8 cellular contexts compared by ENCODE assay signal in the genomic region with DNA sequence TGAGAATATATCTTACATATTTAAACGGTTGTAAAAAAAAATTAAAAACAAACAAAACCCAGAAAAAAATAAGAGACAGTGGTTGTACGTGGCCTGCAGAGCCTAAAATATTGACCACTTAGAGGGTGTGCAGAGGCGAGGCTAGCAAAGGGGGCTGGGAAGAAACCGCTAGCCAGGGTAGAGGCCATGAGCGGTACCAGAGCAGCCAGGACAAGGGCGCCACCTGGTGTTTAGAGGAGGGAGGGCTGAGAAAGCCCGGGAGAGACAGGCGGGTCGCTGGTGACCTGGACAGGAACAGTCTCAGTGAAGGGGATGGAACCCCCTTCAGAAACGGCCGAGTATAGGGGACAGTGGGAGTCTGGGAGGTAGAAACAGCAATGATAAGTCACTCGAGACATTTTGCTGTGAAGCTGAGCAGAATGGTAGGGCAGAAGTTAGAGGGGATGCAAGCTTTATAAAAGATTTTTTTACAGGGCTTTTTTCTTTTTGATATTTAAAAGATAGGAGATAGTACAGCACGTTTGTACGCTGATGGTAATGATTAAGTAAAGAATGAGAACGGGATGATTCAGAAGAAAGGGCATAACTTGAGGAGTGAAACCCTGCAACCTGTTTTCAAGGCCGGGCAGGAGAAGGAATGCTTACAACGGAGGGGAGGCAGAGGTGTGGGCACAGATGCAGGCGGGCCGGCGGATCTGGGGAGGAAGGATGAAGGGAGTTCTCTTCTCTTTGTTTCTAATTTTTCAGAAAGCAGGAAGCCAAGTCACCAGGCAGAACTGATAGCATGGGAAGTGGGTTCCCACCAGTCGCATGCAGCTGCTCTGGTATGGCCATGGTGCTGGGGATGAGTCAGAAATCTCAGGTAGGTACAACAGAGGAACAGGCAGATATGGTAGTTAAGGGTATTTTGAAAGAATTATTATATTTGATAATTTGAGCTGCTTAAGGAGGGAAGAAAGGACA.
DNase-seq lines count a peak whose midpoint lies in the region; ATAC-seq and TF ChIP-seq lines count a peak whose summit lies in the region.

No MANE protein-coding gene starts in this region.

- H3K9me3 Mint-ChIP-seq in MCF 10A (ENCODE audit: unreplicated experiment) = no peaks in the 10 kb centered on the region

- peaks cover 51% of the 10 kb centered on the region for H3K27me3 Mint-ChIP-seq in MCF 10A (ENCODE audit: insufficient read depth, unreplicated experiment)

- dilution Hi-C loops in mammary epithelial cell (cut with HindIII; ENCODE audit: low sequenced_read_pairs) = no loop called here

- H3K27ac Mint-ChIP-seq in MCF 10A (ENCODE audit: low read depth, unreplicated experiment) = no peak overlapping the region

- DNase-seq in MCF 10A (ENCODE audit: unreplicated experiment) (peak; percentile 71), breast epithelium (ENCODE audit: low spot score in 2 of 2) (no peak), NCI-H146 (lab: John Stamatoyannopoulos, UW) (peak; percentile 59), WERI-Rb-1 (peak; percentile 82), mammary epithelial cell (peak; percentile 39), lower leg skin (ENCODE audit: low spot score in 2 of 2) (peak; percentile 38 to 90)
- peak; percentile 57 for DNase-seq in stimulated activated CD8-positive, alpha-beta memory T cell treated with anti-CD3 and anti-CD28 coated beads, Interleukin-15, amount 100 ng/mL, for 1 hour (ENCODE audit: low read depth)

- H3K4me3 ChIP-seq in breast epithelium = no peak overlapping the region
- no peak overlapping the region for H3K4me3 ChIP-seq in WERI-Rb-1 (ENCODE audit: low read depth, low read length)
- no peak overlapping the region for H3K4me3 ChIP-seq in mammary epithelial cell (replicated peaks in 1 of 3; ENCODE audit: insufficient read depth in 1 of 3, low read depth in 2 of 3, low read length in 3 of 3)
- H3K4me3 ChIP-seq in lower leg skin (ENCODE audit: low read depth, poor library complexity, severe bottlenecking) = no peak overlapping the region

- in situ Hi-C loops in mammary epithelial cell (cut with MboI; ENCODE audit: low sequenced_read_pairs in 2 of 2) = loop anchor here in 1 of 2 donors (10.0 kb wide), 1 partner anchor 79 kb away; the partner anchor contains the start of genes FAM229B and TUBE1

- peaks cover 6% of the 10 kb centered on the region for H3K4me1 Mint-ChIP-seq in MCF 10A (ENCODE audit: insufficient read depth, unreplicated experiment)

- BruUV-seq in MCF 10A (replicated peaks; lab: Mats Ljungman, UMichigan) = no TSS peak
- BruUV-seq in mammary epithelial cell (replicated peaks; lab: Mats Ljungman, UMichigan) = no TSS peak

- peak; percentile 99 for ATAC-seq in HG02763 (IDR thresholded peaks at IDR 0.05; ENCODE audit: unreplicated experiment)

- H3K36me3 ChIP-seq in breast epithelium (no peaks in the 10 kb centered on the region), WERI-Rb-1 (no peaks in the 10 kb centered on the region), mammary epithelial cell (ENCODE audit: insufficient read depth, low read length) (no peaks in the 10 kb centered on the region)

- intact Hi-C loops in MCF 10A (cut with micrococcal nuclease) = loop anchor here (1.0 kb wide), 3 partner anchors 77 to 453 kb away; no protein-coding TSS in a partner anchor
- intact Hi-C loops in breast epithelium (cut with DNase I; ENCODE audit: low total_unique reads) = no loop called here
- intact Hi-C loops in mammary epithelial cell (cut with micrococcal nuclease) = loop anchor here (1.0 kb wide), 1 partner anchor 76 kb away; the partner anchor contains the start of genes FAM229B and TUBE1
- intact Hi-C loops in lower leg skin (cut with DNase I; ENCODE audit: low total_unique reads) = no loop called here

- H3K27ac ChIP-seq in breast epithelium (no peak overlapping the region), WERI-Rb-1 (no peak overlapping the region), mammary epithelial cell (ENCODE audit: insufficient read depth, low read depth, low read length) (no peak overlapping the region)

- CTCF ChIA-PET in MCF 10A (lab: Yijun Ruan, JAX) = interaction anchor here (0.6 to 8.9 kb wide), 76 partner anchors 9 to 1882 kb away, joined by 3 to 143 read pairs (median 4); partner anchors contain the start of genes FAM229B, TRAF3IP2 and TUBE1
- CTCF ChIA-PET in mammary epithelial cell (lab: Charles Lee; ENCODE audit: low non-redundant PET) = interaction anchor here (0.6 to 0.8 kb wide), 6 partner anchors 74 to 529 kb away, joined by 3 to 5 read pairs (median 4); partner anchors contain the start of genes FAM229B and TUBE1

- H4K20me1 ChIP-seq in mammary epithelial cell (ENCODE audit: insufficient read depth, low read length) = no peaks in the 10 kb centered on the region

- no peaks in the 10 kb centered on the region for H3K79me2 ChIP-seq in mammary epithelial cell (ENCODE audit: insufficient read depth, low read length)

- no peak overlapping the region for H3K9ac ChIP-seq in mammary epithelial cell (ENCODE audit: insufficient read depth, low read length)

- H3K4me3 Mint-ChIP-seq in MCF 10A (ENCODE audit: unreplicated experiment) = no peak overlapping the region

- POLR2A ChIA-PET in MCF 10A (lab: Yijun Ruan, JAX) = interaction anchor here (0.7 to 2.3 kb wide), 3 partner anchors 8 to 454 kb away, joined by 3 to 16 read pairs (median 5); partner anchors contain the start of genes FAM229B and TUBE1

- TF ChIP-seq CTCF in MCF 10A (IDR thresholded peaks at IDR 0.05; ENCODE audit: unreplicated experiment) (peak; percentile 85), breast epithelium (IDR thresholded peaks at IDR 0.05) (peak in 1 of 3 donors; percentile 42), WERI-Rb-1 (IDR thresholded peaks at IDR 0.05; ENCODE audit: low read depth, low read length) (peak; percentile 93), mammary epithelial cell (conservative IDR thresholded peaks at IDR 0.05 in 1 of 2, IDR thresholded peaks at IDR 0.05 in 1 of 2; ENCODE audit: extremely low read depth in 1 of 2, insufficient read depth in 1 of 2, low read depth in 1 of 2, low read length in 2 of 2) (peak; percentile 82 to 94), lower leg skin (IDR thresholded peaks at IDR 0.05) (no peak)

- TF ChIP-seq POLR2A in breast epithelium (IDR thresholded peaks at IDR 0.05) (no peak), lower leg skin (IDR thresholded peaks at IDR 0.05) (no peak)

- no peaks in the 10 kb centered on the region for H3K36me3 Mint-ChIP-seq in MCF 10A (ENCODE audit: insufficient read depth, unreplicated experiment)

- H2AFZ ChIP-seq in mammary epithelial cell (ENCODE audit: low read depth, low read length) = no peak overlapping the region

- WGBS in mammary epithelial cell (ENCODE audit: low coverage, missing lambda C conversion rate) = 62% methylated on average over 12 of the region's 21 CpGs
- 61 to 66% methylated on average over 21 of the region's 21 CpGs for WGBS in lower leg skin, 2 donors

- no peaks in the 10 kb centered on the region for H3K9me3 ChIP-seq in breast epithelium
- no peaks in the 10 kb centered on the region for H3K9me3 ChIP-seq in WERI-Rb-1 (ENCODE audit: severe bottlenecking)
- H3K9me3 ChIP-seq in mammary epithelial cell (replicated peaks; ENCODE audit: insufficient read depth, low read length) = no peaks in the 10 kb centered on the region

- H3K27me3 ChIP-seq in breast epithelium = no peaks in the 10 kb centered on the region
- no peaks in the 10 kb centered on the region for H3K27me3 ChIP-seq in WERI-Rb-1 (ENCODE audit: insufficient read depth, low read depth, severe bottlenecking)
- H3K27me3 ChIP-seq in mammary epithelial cell (ENCODE audit: insufficient read depth, low read length) = no peaks in the 10 kb centered on the region

- no peaks in the 10 kb centered on the region for H3K4me1 ChIP-seq in breast epithelium
- no peaks in the 10 kb centered on the region for H3K4me1 ChIP-seq in mammary epithelial cell (ENCODE audit: insufficient read depth, low read length)

- H3K4me2 ChIP-seq in mammary epithelial cell (ENCODE audit: insufficient read depth, low read depth, low read length) = no peak overlapping the region

Comparison
In these comparisons a context has a peak if more than half of its experiments do, and no peak if none do; other contexts are left out.
1. DNase-seq: peak in MCF 10A (single experiment), NCI-H146 (single experiment), WERI-Rb-1 (single experiment), mammary epithelial cell (single experiment), lower leg skin (2 of 2) and stimulated activated CD8-positive, alpha-beta memory T cell treated with anti-CD3 and anti-CD28 coated beads, Interleukin-15, amount 100 ng/mL, for 1 hour (single experiment); none in breast epithelium (0 of 2).
2. intact Hi-C loops: an anchor here in MCF 10A (1.0 kb wide) and mammary epithelial cell (1.0 kb wide); none called in breast epithelium and lower leg skin.
3. CTCF ChIP-seq: peak in MCF 10A (single experiment), WERI-Rb-1 (single experiment) and mammary epithelial cell (2 of 2); none in lower leg skin (0 of 3).